18 cellular contexts compared by ENCODE assay signal in the genomic region with DNA sequence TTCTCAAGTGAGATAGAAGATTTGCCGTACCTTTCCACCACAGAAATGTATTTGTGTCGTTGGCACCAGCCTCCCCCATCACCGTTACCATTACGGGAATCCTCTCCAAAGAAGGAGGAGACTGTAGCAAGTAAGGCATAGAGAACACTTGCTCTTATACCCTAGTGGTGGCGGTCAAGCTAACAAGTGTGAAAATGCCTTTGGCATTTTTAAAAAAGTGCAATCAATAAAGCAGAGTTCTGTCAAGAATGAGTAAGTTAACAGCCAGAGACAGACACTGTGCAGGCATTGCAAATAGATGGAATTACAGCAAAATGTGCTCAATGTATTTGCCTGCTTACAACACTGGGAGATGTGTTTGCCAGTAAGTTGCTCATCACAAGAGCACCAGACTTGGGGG. TPM values are rescaled to one million over a fixed set of nuclear protein-coding genes. Genes with fewer than 3 reads are reported as not detected.
DNase-seq lines count a peak whose midpoint lies in the region; TF ChIP-seq lines count a peak whose summit lies in the region.
"Had no signal": no experiment of that assay in that cellular context is flagged by ENCODE, and none has a peak within 500 bp of the region (broad histone marks: within the 10 kb centered on the region; RNA-seq: fewer than 3 reads in every experiment).

No MANE protein-coding gene starts in this region.

- TF ChIP-seq CTCF in Caco-2 (IDR thresholded peaks at IDR 0.05; ENCODE audit: insufficient read depth in 1 of 2, low read depth in 1 of 2, low read length in 1 of 2, severe bottlenecking in 1 of 2, unreplicated experiment in 1 of 2), result no peak
- TF ChIP-seq CTCF in KMS-11 (conservative IDR thresholded peaks at IDR 0.05; ENCODE audit: low read depth, low read length), result 0 out of 2 replicates have a peak, but pooled peaks have one; percentile 15
- TF ChIP-seq CTCF in brain (conservative IDR thresholded peaks at IDR 0.05), result no peak
- TF ChIP-seq CTCF in nephron progenitor cell (IDR thresholded peaks at IDR 0.05), result no peak

- H3K4me3 ChIP-seq in Caco-2 (ENCODE audit: low read depth, low read length) (no peak overlapping the region), KMS-11 (IDR thresholded peaks at IDR 0.05; ENCODE audit: insufficient read depth, low read depth, low read length) (no peak overlapping the region)
- H3K4me3 ChIP-seq: left lung, right atrium auricular region, thoracic aorta had no signal

- H3K79me2 ChIP-seq in KMS-11 (ENCODE audit: insufficient read depth, low read depth), result peaks cover 51% of the 10 kb centered on the region

- peak in 1 of 2 experiments; percentile 24 for DNase-seq in Caco-2
- DNase-seq in nephron progenitor cell, result no peak
- no peak for DNase-seq in SHP77 (lab: John Stamatoyannopoulos, UW)
- no peak for DNase-seq in central memory CD4-positive, alpha-beta T cell
- DNase-seq in KBM-7, result no peak
- DNase-seq: activated naive CD8-positive, alpha-beta T cell treated with anti-CD3 and anti-CD28 coated beads, Interleukin-2, amount 10 ng/mL, durations not matched to agents 7 days and 5 days; activated T-cell treated with anti-CD3 and anti-CD28 coated beads, Interleukin-2, amount 50 U/mL, for 1 hour; caudate nucleus; effector CD8-positive, alpha-beta T cell; Karpas-422; left lung; NCI-H1417; NCI-H2107; NCI-H524 had no signal

- H3K9me3 Mint-ChIP-seq in Caco-2 (ENCODE audit: unreplicated experiment), result no peaks in the 10 kb centered on the region
- no peaks in the 10 kb centered on the region for H3K9me3 Mint-ChIP-seq in brain
- H3K9me3 Mint-ChIP-seq in nephron progenitor cell, result no peaks in the 10 kb centered on the region
- H3K9me3 Mint-ChIP-seq: activated naive CD8-positive, alpha-beta T cell treated with anti-CD3 and anti-CD28 coated beads, Interleukin-2, amount 10 ng/mL, durations not matched to agents 7 days and 5 days had no signal

- no peak overlapping the region for H2AFZ ChIP-seq in KMS-11 (ENCODE audit: low read depth)

- no peak overlapping the region for H3K9ac ChIP-seq in KMS-11

- no peaks in the 10 kb centered on the region for H3K27me3 ChIP-seq in Caco-2 (replicated peaks; ENCODE audit: control insufficient read depth, insufficient read depth, low read length)
- no peaks in the 10 kb centered on the region for H3K27me3 ChIP-seq in KMS-11 (ENCODE audit: insufficient read depth, low read depth)
- H3K27me3 ChIP-seq: left lung, right atrium auricular region had no signal

- POLR2A ChIA-PET in Caco-2 (lab: Charles Lee), result no interaction called here

- H3K4me1 Mint-ChIP-seq in Caco-2 (ENCODE audit: low read depth, unreplicated experiment), result peaks cover 36% of the 10 kb centered on the region
- H3K4me1 Mint-ChIP-seq in brain, result peaks cover 16% of the 10 kb centered on the region
- H3K4me1 Mint-ChIP-seq in nephron progenitor cell, result peaks cover 19% of the 10 kb centered on the region

- BruUV-seq in Caco-2 (replicated peaks; lab: Mats Ljungman, UMichigan), result TSS peak; percentile 12

- in situ Hi-C loops in KBM-7 (cut with MboI; ENCODE audit: low pct_unique_long_range_greater_than_20kb, low sequenced_read_pairs), result no loop called here

- H3K36me3 Mint-ChIP-seq in Caco-2 (ENCODE audit: insufficient read depth, unreplicated experiment) (peaks cover 93% of the 10 kb centered on the region), brain (peaks cover 88% of the 10 kb centered on the region), nephron progenitor cell (ENCODE audit: low read depth) (peaks cover 85% of the 10 kb centered on the region)

- no peak overlapping the region for H3K4me2 ChIP-seq in KMS-11

- peaks cover 13% of the 10 kb centered on the region for H3K36me3 ChIP-seq in Caco-2 (ENCODE audit: control insufficient read depth, insufficient read depth, low read length)
- H3K36me3 ChIP-seq in KMS-11 (ENCODE audit: insufficient read depth), result peaks cover 12% of the 10 kb centered on the region; the same call in 1 of the 2 replicates

- CTCF ChIA-PET in Caco-2 (lab: Charles Lee), result no interaction called here

- H3K27ac Mint-ChIP-seq in Caco-2 (ENCODE audit: unreplicated experiment), result no peak overlapping the region
- peak overlapping the region in 3 of 5 experiments; percentile 40 to 66 (median 48) for H3K27ac Mint-ChIP-seq in brain
- peak overlapping the region; percentile 83 for H3K27ac Mint-ChIP-seq in nephron progenitor cell
- H3K27ac Mint-ChIP-seq: activated naive CD8-positive, alpha-beta T cell treated with anti-CD3 and anti-CD28 coated beads, Interleukin-2, amount 10 ng/mL, durations not matched to agents 7 days and 5 days had no signal

- H3K4me3 Mint-ChIP-seq in Caco-2 (ENCODE audit: unreplicated experiment), result no peak overlapping the region
- H3K4me3 Mint-ChIP-seq in brain, result no peak overlapping the region
- no peak overlapping the region for H3K4me3 Mint-ChIP-seq in nephron progenitor cell
- H3K4me3 Mint-ChIP-seq: activated naive CD8-positive, alpha-beta T cell treated with anti-CD3 and anti-CD28 coated beads, Interleukin-2, amount 10 ng/mL, durations not matched to agents 7 days and 5 days had no signal

- H3K27ac ChIP-seq in KMS-11, result no peak overlapping the region
- H3K27ac ChIP-seq: right atrium auricular region, thoracic aorta had no signal

- H4K20me1 ChIP-seq in KMS-11 (ENCODE audit: insufficient read depth), result peaks cover 8% of the 10 kb centered on the region

- H3K27me3 Mint-ChIP-seq in Caco-2 (ENCODE audit: insufficient read depth, unreplicated experiment), result no peaks in the 10 kb centered on the region
- no peaks in the 10 kb centered on the region for H3K27me3 Mint-ChIP-seq in brain
- no peaks in the 10 kb centered on the region for H3K27me3 Mint-ChIP-seq in nephron progenitor cell (ENCODE audit: low read depth, poor library complexity)
- H3K27me3 Mint-ChIP-seq: activated naive CD8-positive, alpha-beta T cell treated with anti-CD3 and anti-CD28 coated beads, Interleukin-2, amount 10 ng/mL, durations not matched to agents 7 days and 5 days had no signal

- no peaks in the 10 kb centered on the region for H3K9me3 ChIP-seq in Caco-2
- H3K9me3 ChIP-seq: left lung, right atrium auricular region, thoracic aorta had no signal

- peaks cover 21% of the 10 kb centered on the region for H3K4me1 ChIP-seq in Caco-2
- peaks cover 23% of the 10 kb centered on the region for H3K4me1 ChIP-seq in KMS-11 (ENCODE audit: low read depth, poor library complexity, severe bottlenecking)

- intact Hi-C loops in Caco-2 (cut with micrococcal nuclease; ENCODE audit: unreplicated experiment), result no loop called here

RNA-seq across cellular contexts. Expression of a gene that starts 7.7 kb away (rescaled TPM):
- 82.6 and 86.9 TPM in 2 replicates for total RNA-seq in Caco-2 (2022)
- polyA plus RNA-seq in brain (ENCODE audit: insufficient read depth, low read depth, low replicate concordance), result 94.4 TPM

RNA-seq across cellular contexts. Expression of a gene that starts 10.8 kb away (rescaled TPM):
- 102 and 110 TPM in 2 replicates for total RNA-seq in Caco-2 (2022)
- polyA plus RNA-seq in brain (ENCODE audit: insufficient read depth, low read depth, low replicate concordance), result 150 TPM

RNA-seq across cellular contexts. Expression of a gene that starts 29.1 kb away (rescaled TPM):
- 8.9 and 11.3 TPM in 2 replicates for total RNA-seq in Caco-2 (2022)
- polyA plus RNA-seq in brain (ENCODE audit: insufficient read depth, low read depth, low replicate concordance), result 43.8 TPM

RNA-seq across cellular contexts. Expression of a gene that starts 47.8 kb away (rescaled TPM):
- 13.2 and 15.0 TPM in 2 replicates for total RNA-seq in Caco-2 (2022)
- 14.2 TPM for polyA plus RNA-seq in brain (ENCODE audit: insufficient read depth, low read depth, low replicate concordance)
